Comparison of ENCODE assay signal across 1 cellular context in genomic region chr16:57348361-57348760, GRCh38.
TF ChIP-seq lines count a peak whose summit lies in the region.

No MANE protein-coding gene starts in this region.

TF ChIP-seq in K562, 482 proteins besides CTCF, POLR2A, EP300 and RAD21 (continued from another document):
- no peak for TF ChIP-seq GTF3C2 (IDR thresholded peaks at IDR 0.05; ENCODE audit: borderline replicate concordance, extremely low read depth, insufficient read length)
